In the genomic region with DNA sequence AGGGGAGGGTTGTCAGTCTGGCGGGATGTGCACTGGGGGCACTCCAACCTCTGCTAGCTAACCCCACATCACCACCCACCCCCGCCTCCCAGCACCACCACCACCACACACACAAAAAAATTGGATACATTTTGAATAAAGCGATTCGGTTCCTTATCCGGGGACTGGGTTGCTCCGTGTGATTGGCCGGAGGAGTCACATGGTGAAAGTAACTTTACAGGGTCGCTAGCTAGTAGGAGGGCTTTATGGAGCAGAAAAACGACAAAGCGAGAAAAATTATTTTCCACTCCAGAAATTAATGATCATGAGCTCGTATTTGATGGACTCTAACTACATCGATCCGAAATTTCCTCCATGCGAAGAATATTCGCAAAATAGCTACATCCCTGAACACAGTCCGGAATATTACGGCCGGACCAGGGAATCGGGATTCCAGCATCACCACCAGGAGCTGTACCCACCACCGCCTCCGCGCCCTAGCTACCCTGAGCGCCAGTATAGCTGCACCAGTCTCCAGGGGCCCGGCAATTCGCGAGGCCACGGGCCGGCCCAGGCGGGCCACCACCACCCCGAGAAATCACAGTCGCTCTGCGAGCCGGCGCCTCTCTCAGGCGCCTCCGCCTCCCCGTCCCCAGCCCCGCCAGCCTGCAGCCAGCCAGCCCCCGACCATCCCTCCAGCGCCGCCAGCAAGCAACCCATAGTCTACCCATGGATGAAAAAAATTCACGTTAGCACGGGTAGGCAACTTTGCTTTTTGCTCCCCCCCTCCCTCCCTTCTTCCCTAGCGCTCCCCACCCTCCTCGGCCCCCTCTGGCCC, we compare ENCODE assay signal across 8 cellular contexts. TPM values are rescaled to one million over a fixed set of nuclear protein-coding genes. Genes with fewer than 3 reads are reported as not detected.
A peak's percentile ranks its signal among the peaks of the same experiment; 100 is the strongest.
DNase-seq lines count a peak whose midpoint lies in the region; ATAC-seq and TF ChIP-seq lines count a peak whose summit lies in the region.

A gene (plus strand): TSS at position 211 of the 817 bp plus-strand sequence. CDS start 88 bp downstream, at position 299.

- peaks cover 88% of the 10 kb centered on the region for H3K27me3 Mint-ChIP-seq in activated CD4-positive, alpha-beta T cell treated with anti-CD3 and anti-CD28 coated beads, Interleukin-2, amount 10 ng/mL, durations not matched to agents 24 days and 14 days
- peaks cover 27% of the 10 kb centered on the region for H3K27me3 Mint-ChIP-seq in activated B cell treated with CpG ODN at 0.5 μM for 24 hours

- peak within 1 kb of the TSS; percentile 7; the same call in 1 of the 2 replicates for H3K4me3 ChIP-seq in iPS DF 6.9 (ENCODE audit: low read length)
- peak within 1 kb of the TSS; percentile 35 to 73 (median 50) for H3K4me3 ChIP-seq in spleen

- H3K9me3 ChIP-seq in iPS DF 6.9 (ENCODE audit: control insufficient read depth, insufficient read depth, low read length) (no peaks in the 10 kb centered on the region; the same call in 1 of the 2 replicates), spleen (no peaks in the 10 kb centered on the region)

- WGBS in iPS DF 6.9 (ENCODE audit: insufficient coverage, insufficient read length): no CpG with 5 or more reads among the region's 45 CpGs
- WGBS in spleen, 5 donors: 3 to 6% (median 5%) methylated on average over 34 to 45 of the region's 45 CpGs

- H3K36me3 ChIP-seq in iPS DF 6.9 (ENCODE audit: control insufficient read depth, insufficient read depth, low read length) (no peaks in the 10 kb centered on the region), spleen (no peaks in the 10 kb centered on the region)

- H3K36me3 Mint-ChIP-seq in activated CD4-positive, alpha-beta T cell treated with anti-CD3 and anti-CD28 coated beads, Interleukin-2, amount 10 ng/mL, durations not matched to agents 24 days and 14 days (ENCODE audit: low read depth): peaks cover 2% of the 10 kb centered on the region
- peaks cover 2% of the 10 kb centered on the region for H3K36me3 Mint-ChIP-seq in activated B cell treated with CpG ODN at 0.5 μM for 24 hours (ENCODE audit: low read depth)

- DNase-seq in activated CD4-positive, alpha-beta T cell treated with anti-CD3 and anti-CD28 coated beads, Interleukin-2, amount 10 ng/mL, durations not matched to agents 24 days and 14 days: no peak
- DNase-seq in activated CD4-positive, alpha-beta T cell treated with anti-CD3 and anti-CD28 coated beads, Interleukin-2, amount 50 U/mL, for 4 hours: no peak
- DNase-seq in activated B cell treated with CpG ODN at 0.5 μM for 24 hours: no peak
- no peak for DNase-seq in iPS DF 6.9 (ENCODE audit: low read depth, low spot score)
- no peak for DNase-seq in spleen
- no peak for DNase-seq in kidney glomerular epithelial cell (lab: John Stamatoyannopoulos, UW)
- no peak for DNase-seq in COLO668 (lab: John Stamatoyannopoulos, UW; ENCODE audit: unreplicated experiment)

- TF ChIP-seq CTCF in activated B cell treated with CpG ODN at 0.5 μM for 24 hours (IDR thresholded peaks at IDR 0.05) (no peak), spleen (IDR thresholded peaks at IDR 0.05 in 8 of 11, conservative IDR thresholded peaks at IDR 0.05 in 3 of 11) (no peak)

- TF ChIP-seq POLR2A in spleen (IDR thresholded peaks at IDR 0.05): no peak

- no peak within 1 kb of the TSS for H3K27ac ChIP-seq in iPS DF 6.9 (ENCODE audit: low read length)
- H3K27ac ChIP-seq in spleen: peak within 1 kb of the TSS; percentile 57 to 91 (median 84)

- CTCF ChIA-PET in activated B cell treated with CpG ODN at 0.5 μM for 24 hours (lab: Charles Lee): interaction anchor here (1.1 to 2.7 kb wide), 5 partner anchors 21 to 148 kb away, joined by 3 to 15 read pairs (median 5); a partner anchor contains a TSS

- ATAC-seq in HG03045 (IDR thresholded peaks at IDR 0.05; ENCODE audit: unreplicated experiment) (peak; percentile 44), activated B cell treated with CpG ODN at 0.5 μM for 24 hours (ENCODE audit: low read depth) (peak; percentile 75)

- peaks cover 22% of the 10 kb centered on the region for H3K4me1 Mint-ChIP-seq in activated CD4-positive, alpha-beta T cell treated with anti-CD3 and anti-CD28 coated beads, Interleukin-2, amount 10 ng/mL, durations not matched to agents 24 days and 14 days
- H3K4me1 Mint-ChIP-seq in activated B cell treated with CpG ODN at 0.5 μM for 24 hours: peaks cover 50% of the 10 kb centered on the region

- no peaks in the 10 kb centered on the region for H3K9me3 Mint-ChIP-seq in activated CD4-positive, alpha-beta T cell treated with anti-CD3 and anti-CD28 coated beads, Interleukin-2, amount 10 ng/mL, durations not matched to agents 24 days and 14 days
- H3K9me3 Mint-ChIP-seq in activated B cell treated with CpG ODN at 0.5 μM for 24 hours: no peaks in the 10 kb centered on the region

- H3K27ac Mint-ChIP-seq in activated CD4-positive, alpha-beta T cell treated with anti-CD3 and anti-CD28 coated beads, Interleukin-2, amount 10 ng/mL, durations not matched to agents 24 days and 14 days: peak within 1 kb of the TSS; percentile 63
- peak within 1 kb of the TSS; percentile 89 for H3K27ac Mint-ChIP-seq in activated B cell treated with CpG ODN at 0.5 μM for 24 hours

- intact Hi-C loops in activated CD4-positive, alpha-beta T cell treated with anti-CD3 and anti-CD28 coated beads, Interleukin-2, amount 10 ng/mL, durations not matched to agents 24 days and 14 days (cut with micrococcal nuclease): loop anchor here (5.0 kb wide), 3 partner anchors 57 to 127 kb away; a partner anchor contains a TSS
- intact Hi-C loops in activated B cell treated with CpG ODN at 0.5 μM for 24 hours (cut with micrococcal nuclease) (loop anchor here (1.0 to 5.0 kb wide), 6 partner anchors 19 to 327 kb away; a partner anchor contains a TSS), spleen (cut with DNase I; ENCODE audit: low total_unique reads) (no loop called here)

- POLR2A ChIA-PET in activated B cell treated with CpG ODN at 0.5 μM for 24 hours (lab: Charles Lee): interaction anchor here (0.6 to 3.7 kb wide), 16 partner anchors 9 to 1920 kb away, joined by 3 to 29 read pairs (median 5); a partner anchor contains a TSS

- H3K4me3 Mint-ChIP-seq in activated CD4-positive, alpha-beta T cell treated with anti-CD3 and anti-CD28 coated beads, Interleukin-2, amount 10 ng/mL, durations not matched to agents 24 days and 14 days: peak within 1 kb of the TSS; percentile 71
- H3K4me3 Mint-ChIP-seq in activated B cell treated with CpG ODN at 0.5 μM for 24 hours: peak within 1 kb of the TSS; percentile 88

- peaks cover 4% of the 10 kb centered on the region; the same call in 1 of the 2 replicates for H3K4me1 ChIP-seq in iPS DF 6.9 (ENCODE audit: control insufficient read depth, insufficient read depth, low read length)
- H3K4me1 ChIP-seq in spleen: peaks cover 0 to 47% (median 26%) of the 10 kb centered on the region in 6 donors

- H3K27me3 ChIP-seq in iPS DF 6.9 (ENCODE audit: control insufficient read depth, insufficient read depth, low read length): peaks cover 98% of the 10 kb centered on the region
- peaks cover 7 to 98% (median 52%) of the 10 kb centered on the region in 7 donors for H3K27me3 ChIP-seq in spleen (replicated peaks in 1 of 7)

RNA-seq across cellular contexts. Expression of the gene that starts here (rescaled TPM):
- total RNA-seq in activated CD4-positive, alpha-beta T cell treated with anti-CD3 and anti-CD28 coated beads, Interleukin-2, amount 10 ng/mL, durations not matched to agents 24 days and 14 days: not detected in 2 replicates
- total RNA-seq in activated B cell treated with CpG ODN at 0.5 μM for 24 hours: 4.3 and 4.8 TPM in 2 replicates
- total RNA-seq in spleen: 1 to 10 TPM in 4 of 7 donors, under 1 TPM in 3; 0.68 to 2.1 (median 1.4) TPM
- polyA plus RNA-seq in spleen: 1 to 10 TPM in 2 of 3 donors, under 1 TPM in 1; 0.49 to 2.6 (median 1.8) TPM
